ENCODE assay signal across 1 cellular context in the genomic region with DNA sequence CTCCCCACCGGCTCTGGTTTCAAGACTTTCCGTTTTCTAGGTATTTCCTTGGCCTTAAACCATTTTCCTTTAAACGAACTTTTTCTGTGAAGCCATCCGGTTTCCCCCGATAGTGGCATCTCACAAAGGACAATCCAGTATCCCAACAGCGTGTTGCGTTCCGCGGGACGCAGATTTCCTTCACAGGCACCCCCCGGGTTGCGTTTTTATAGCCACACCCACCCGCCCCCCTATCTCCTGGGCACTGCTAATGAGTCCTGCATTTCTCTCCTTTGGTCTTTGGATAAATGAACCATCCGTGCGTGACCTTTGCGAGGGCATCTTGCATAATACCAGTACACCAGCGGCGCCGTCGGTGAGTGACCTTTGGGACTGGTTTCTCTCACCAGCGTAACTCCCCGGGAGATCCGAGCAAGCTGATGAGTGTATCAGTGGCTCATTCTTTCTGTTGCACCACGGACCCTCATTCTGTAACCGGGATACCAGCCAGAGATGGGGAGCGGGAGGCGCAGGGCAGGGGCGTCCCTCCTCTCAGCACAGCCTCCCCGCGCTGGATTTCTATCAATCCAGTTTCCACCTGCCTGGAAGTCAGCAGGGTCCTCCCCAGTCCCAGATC.
A peak's percentile ranks its signal among the peaks of the same experiment; 100 is the strongest.
TF ChIP-seq lines count a peak whose summit lies in the region.

No MANE protein-coding gene starts in this region.

TF ChIP-seq in K562, 482 proteins besides CTCF, POLR2A, EP300 and RAD21 (continued from another document and continues in another):
- TF ChIP-seq, protein P1, sequence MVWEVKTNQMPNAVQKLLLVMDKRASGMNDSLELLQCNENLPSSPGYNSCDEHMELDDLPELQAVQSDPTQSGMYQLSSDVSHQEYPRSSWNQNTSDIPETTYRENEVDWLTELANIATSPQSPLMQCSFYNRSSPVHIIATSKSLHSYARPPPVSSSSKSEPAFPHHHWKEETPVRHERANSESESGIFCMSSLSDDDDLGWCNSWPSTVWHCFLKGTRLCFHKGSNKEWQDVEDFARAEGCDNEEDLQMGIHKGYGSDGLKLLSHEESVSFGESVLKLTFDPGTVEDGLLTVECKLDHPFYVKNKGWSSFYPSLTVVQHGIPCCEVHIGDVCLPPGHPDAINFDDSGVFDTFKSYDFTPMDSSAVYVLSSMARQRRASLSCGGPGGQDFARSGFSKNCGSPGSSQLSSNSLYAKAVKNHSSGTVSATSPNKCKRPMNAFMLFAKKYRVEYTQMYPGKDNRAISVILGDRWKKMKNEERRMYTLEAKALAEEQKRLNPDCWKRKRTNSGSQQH (CRISPR knock-in tag; IDR thresholded peaks at IDR 0.05) = no peak
- TF ChIP-seq, protein P2, sequence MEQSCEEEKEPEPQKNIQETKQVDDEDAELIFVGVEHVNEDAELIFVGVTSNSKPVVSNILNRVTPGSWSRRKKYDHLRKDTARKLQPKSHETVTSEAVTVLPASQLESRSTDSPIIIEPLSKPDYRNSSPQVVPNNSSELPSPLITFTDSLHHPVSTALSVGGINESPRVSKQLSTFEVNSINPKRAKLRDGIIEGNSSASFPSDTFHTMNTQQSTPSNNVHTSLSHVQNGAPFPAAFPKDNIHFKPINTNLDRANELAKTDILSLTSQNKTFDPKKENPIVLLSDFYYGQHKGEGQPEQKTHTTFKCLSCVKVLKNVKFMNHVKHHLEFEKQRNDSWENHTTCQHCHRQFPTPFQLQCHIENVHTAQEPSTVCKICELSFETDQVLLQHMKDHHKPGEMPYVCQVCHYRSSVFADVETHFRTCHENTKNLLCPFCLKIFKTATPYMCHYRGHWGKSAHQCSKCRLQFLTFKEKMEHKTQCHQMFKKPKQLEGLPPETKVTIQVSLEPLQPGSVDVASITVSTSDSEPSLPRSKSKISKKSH (CRISPR knock-in tag; IDR thresholded peaks at IDR 0.05) = no peak
- TF ChIP-seq ADNP (tag; IDR thresholded peaks at IDR 0.05) (no peak), SLC30A9 (CRISPR knock-in tag; IDR thresholded peaks at IDR 0.05) (no peak), ZNF518B (CRISPR knock-in tag; IDR thresholded peaks at IDR 0.05) (no peak), DACH1 (IDR thresholded peaks at IDR 0.05; ENCODE audit: partially characterized antibody) (no peak), MLX (CRISPR knock-in tag; conservative IDR thresholded peaks at IDR 0.05) (no peak), ZNF263 (CRISPR knock-in tag; IDR thresholded peaks at IDR 0.05; ENCODE audit: borderline replicate concordance) (peak; percentile 54; the same call in 1 of the 2 replicates), NCOA2 (IDR thresholded peaks at IDR 0.05; ENCODE audit: partially characterized antibody in 2 of 2) (no peak), ZNF609 (CRISPR knock-in tag; IDR thresholded peaks at IDR 0.05; ENCODE audit: borderline replicate concordance) (no peak), CTBP1 (IDR thresholded peaks at IDR 0.05; ENCODE audit: borderline replicate concordance) (peak; percentile 58), ZNF133 (CRISPR knock-in tag; IDR thresholded peaks at IDR 0.05) (no peak), MAFK (IDR thresholded peaks at IDR 0.05; ENCODE audit: low read length) (no peak), KAT8 (IDR thresholded peaks at IDR 0.05; ENCODE audit: low read depth) (no peak), ZNF79 (CRISPR knock-in tag; IDR thresholded peaks at IDR 0.05; ENCODE audit: low read depth) (no peak), FOSL1 (tag; conservative IDR thresholded peaks at IDR 0.05) (0 out of 2 replicates have a peak, but pooled peaks have one; percentile 20), PTTG1 (tag; IDR thresholded peaks at IDR 0.05; ENCODE audit: low read depth) (no peak), ARHGAP35 (IDR thresholded peaks at IDR 0.05; ENCODE audit: partially characterized antibody) (no peak), ZNF253 (CRISPR knock-in tag; conservative IDR thresholded peaks at IDR 0.05) (no peak), THRAP3 (IDR thresholded peaks at IDR 0.05; ENCODE audit: borderline replicate concordance) (no peak)
- TF ChIP-seq, protein P3, sequence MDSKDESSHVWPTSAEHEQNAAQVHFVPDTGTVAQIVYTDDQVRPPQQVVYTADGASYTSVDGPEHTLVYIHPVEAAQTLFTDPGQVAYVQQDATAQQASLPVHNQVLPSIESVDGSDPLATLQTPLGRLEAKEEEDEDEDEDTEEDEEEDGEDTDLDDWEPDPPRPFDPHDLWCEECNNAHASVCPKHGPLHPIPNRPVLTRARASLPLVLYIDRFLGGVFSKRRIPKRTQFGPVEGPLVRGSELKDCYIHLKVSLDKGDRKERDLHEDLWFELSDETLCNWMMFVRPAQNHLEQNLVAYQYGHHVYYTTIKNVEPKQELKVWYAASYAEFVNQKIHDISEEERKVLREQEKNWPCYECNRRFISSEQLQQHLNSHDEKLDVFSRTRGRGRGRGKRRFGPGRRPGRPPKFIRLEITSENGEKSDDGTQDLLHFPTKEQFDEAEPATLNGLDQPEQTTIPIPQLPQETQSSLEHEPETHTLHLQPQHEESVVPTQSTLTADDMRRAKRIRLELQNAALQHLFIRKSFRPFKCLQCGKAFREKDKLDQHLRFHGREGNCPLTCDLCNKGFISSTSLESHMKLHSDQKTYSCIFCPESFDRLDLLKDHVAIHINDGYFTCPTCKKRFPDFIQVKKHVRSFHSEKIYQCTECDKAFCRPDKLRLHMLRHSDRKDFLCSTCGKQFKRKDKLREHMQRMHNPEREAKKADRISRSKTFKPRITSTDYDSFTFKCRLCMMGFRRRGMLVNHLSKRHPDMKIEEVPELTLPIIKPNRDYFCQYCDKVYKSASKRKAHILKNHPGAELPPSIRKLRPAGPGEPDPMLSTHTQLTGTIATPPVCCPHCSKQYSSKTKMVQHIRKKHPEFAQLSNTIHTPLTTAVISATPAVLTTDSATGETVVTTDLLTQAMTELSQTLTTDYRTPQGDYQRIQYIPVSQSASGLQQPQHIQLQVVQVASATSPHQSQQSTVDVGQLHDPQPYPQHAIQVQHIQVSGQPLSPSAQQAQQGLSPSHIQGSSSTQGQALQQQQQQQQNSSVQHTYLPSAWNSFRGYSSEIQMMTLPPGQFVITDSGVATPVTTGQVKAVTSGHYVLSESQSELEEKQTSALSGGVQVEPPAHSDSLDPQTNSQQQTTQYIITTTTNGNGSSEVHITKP (IDR thresholded peaks at IDR 0.05; ENCODE audit: partially characterized antibody) = no peak
- TF ChIP-seq, protein P4, sequence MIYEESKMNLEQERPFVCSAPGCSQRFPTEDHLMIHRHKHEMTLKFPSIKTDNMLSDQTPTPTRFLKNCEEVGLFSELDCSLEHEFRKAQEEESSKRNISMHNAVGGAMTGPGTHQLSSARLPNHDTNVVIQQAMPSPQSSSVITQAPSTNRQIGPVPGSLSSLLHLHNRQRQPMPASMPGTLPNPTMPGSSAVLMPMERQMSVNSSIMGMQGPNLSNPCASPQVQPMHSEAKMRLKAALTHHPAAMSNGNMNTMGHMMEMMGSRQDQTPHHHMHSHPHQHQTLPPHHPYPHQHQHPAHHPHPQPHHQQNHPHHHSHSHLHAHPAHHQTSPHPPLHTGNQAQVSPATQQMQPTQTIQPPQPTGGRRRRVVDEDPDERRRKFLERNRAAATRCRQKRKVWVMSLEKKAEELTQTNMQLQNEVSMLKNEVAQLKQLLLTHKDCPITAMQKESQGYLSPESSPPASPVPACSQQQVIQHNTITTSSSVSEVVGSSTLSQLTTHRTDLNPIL (CRISPR knock-in tag; IDR thresholded peaks at IDR 0.05) = no peak
- TF ChIP-seq, protein P5, sequence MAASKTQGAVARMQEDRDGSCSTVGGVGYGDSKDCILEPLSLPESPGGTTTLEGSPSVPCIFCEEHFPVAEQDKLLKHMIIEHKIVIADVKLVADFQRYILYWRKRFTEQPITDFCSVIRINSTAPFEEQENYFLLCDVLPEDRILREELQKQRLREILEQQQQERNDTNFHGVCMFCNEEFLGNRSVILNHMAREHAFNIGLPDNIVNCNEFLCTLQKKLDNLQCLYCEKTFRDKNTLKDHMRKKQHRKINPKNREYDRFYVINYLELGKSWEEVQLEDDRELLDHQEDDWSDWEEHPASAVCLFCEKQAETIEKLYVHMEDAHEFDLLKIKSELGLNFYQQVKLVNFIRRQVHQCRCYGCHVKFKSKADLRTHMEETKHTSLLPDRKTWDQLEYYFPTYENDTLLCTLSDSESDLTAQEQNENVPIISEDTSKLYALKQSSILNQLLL (CRISPR knock-in tag; IDR thresholded peaks at IDR 0.05; ENCODE audit: borderline replicate concordance) = no peak
- TF ChIP-seq, protein P6, sequence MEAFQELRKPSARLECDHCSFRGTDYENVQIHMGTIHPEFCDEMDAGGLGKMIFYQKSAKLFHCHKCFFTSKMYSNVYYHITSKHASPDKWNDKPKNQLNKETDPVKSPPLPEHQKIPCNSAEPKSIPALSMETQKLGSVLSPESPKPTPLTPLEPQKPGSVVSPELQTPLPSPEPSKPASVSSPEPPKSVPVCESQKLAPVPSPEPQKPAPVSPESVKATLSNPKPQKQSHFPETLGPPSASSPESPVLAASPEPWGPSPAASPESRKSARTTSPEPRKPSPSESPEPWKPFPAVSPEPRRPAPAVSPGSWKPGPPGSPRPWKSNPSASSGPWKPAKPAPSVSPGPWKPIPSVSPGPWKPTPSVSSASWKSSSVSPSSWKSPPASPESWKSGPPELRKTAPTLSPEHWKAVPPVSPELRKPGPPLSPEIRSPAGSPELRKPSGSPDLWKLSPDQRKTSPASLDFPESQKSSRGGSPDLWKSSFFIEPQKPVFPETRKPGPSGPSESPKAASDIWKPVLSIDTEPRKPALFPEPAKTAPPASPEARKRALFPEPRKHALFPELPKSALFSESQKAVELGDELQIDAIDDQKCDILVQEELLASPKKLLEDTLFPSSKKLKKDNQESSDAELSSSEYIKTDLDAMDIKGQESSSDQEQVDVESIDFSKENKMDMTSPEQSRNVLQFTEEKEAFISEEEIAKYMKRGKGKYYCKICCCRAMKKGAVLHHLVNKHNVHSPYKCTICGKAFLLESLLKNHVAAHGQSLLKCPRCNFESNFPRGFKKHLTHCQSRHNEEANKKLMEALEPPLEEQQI (IDR thresholded peaks at IDR 0.05) = no peak
